ENCODE assay signal across 25 cellular contexts in genomic region chr7:152505606-152506005, GRCh38.
DNase-seq lines count a peak whose midpoint lies in the region; ATAC-seq, FAIRE-seq and TF ChIP-seq lines count a peak whose summit lies in the region.
"Had no signal": no experiment of that assay in that cellular context is flagged by ENCODE, and none has a peak within 500 bp of the region (broad histone marks: within the 10 kb centered on the region; RNA-seq: fewer than 3 reads in every experiment).

No MANE protein-coding gene starts in this region.

- H3K14ac ChIP-seq in trophoblast cell (ENCODE audit: low read length) = no peak overlapping the region

- H3K9ac ChIP-seq in kidney (ENCODE audit: low read length in 2 of 2) = no peak overlapping the region
- H3K9ac ChIP-seq in trophoblast cell (ENCODE audit: low read length) = no peak overlapping the region
- H3K9ac ChIP-seq: BLaER1 treated with 17β-estradiol and CSF1 and Interleukin-3, amounts not matched to agents 10 nM and 100 nM; GM23248 had no signal

- H3K9me3 ChIP-seq in kidney (ENCODE audit: control insufficient read depth in 1 of 2, low read length in 2 of 2) = no peaks in the 10 kb centered on the region
- no peaks in the 10 kb centered on the region for H3K9me3 ChIP-seq in trophoblast cell (ENCODE audit: insufficient read depth, low read depth, low read length)
- H3K9me3 ChIP-seq: A549; BE2C; BLaER1 treated with 17β-estradiol and CSF1 and Interleukin-3, amounts not matched to agents 10 nM and 100 nM had no signal

- H3K4me3 ChIP-seq in kidney (ENCODE audit: low read length in 2 of 2) = no peak overlapping the region
- H3K4me3 ChIP-seq in trophoblast cell (ENCODE audit: low read depth, low read length) = no peak overlapping the region
- H3K4me3 ChIP-seq: A549; BLaER1 treated with 17β-estradiol and CSF1 and Interleukin-3, amounts not matched to agents 10 nM and 100 nM; GM23248 had no signal

- no peak overlapping the region for H2BK5ac ChIP-seq in trophoblast cell (ENCODE audit: low read depth, low read length, poor library complexity)

- no peak overlapping the region for H4K8ac ChIP-seq in trophoblast cell (ENCODE audit: low read depth, low read length)

- peak overlapping the region; percentile 37 for H2BK120ac ChIP-seq in trophoblast cell (ENCODE audit: insufficient read depth, low read length, poor library complexity)

- H4K91ac ChIP-seq in trophoblast cell (ENCODE audit: low read depth, low read length) = peak overlapping the region; percentile 5

- H3K27ac ChIP-seq in C4-2B (peak overlapping the region; percentile 42), VCaP (peak overlapping the region; percentile 75; the same call in 1 of the 2 replicates), kidney (ENCODE audit: low read depth in 2 of 2, low read length in 2 of 2) (no peak overlapping the region), trophoblast cell (ENCODE audit: low read depth, low read length) (no peak overlapping the region)
- H3K27ac ChIP-seq: A549; BLaER1 treated with 17β-estradiol and CSF1 and Interleukin-3, amounts not matched to agents 10 nM and 100 nM; GM23248 had no signal

- no peak overlapping the region for H3K4ac ChIP-seq in trophoblast cell (ENCODE audit: low read depth, low read length)

- no peaks in the 10 kb centered on the region for H3K79me2 ChIP-seq in trophoblast cell (ENCODE audit: control insufficient read depth, insufficient read depth, low read length, poor library complexity)

- peak; percentile 18 for DNase-seq in kidney
- no peak for DNase-seq in trophoblast cell
- no peak for DNase-seq in activated CD4-positive, CD25-positive, alpha-beta regulatory T cell (lab: John Stamatoyannopoulos, UW)
- DNase-seq in activated CD4-positive, alpha-beta T cell treated with anti-CD3 and anti-CD28 coated beads, Interleukin-2, amount 50 U/mL, for 48 hours = no peak
- DNase-seq: 8988T; ACHN; AML-193; BE2C; Calu3; CD4-positive, alpha-beta memory T cell; COR-L47; DMS53; DND-41; GM23248; H7; HCEC 1CT had no signal

- intact Hi-C loops in kidney (cut with DNase I) = no loop called here

- no peak overlapping the region for H3K18ac ChIP-seq in trophoblast cell (ENCODE audit: low read length)

- no peak overlapping the region for H3K4me2 ChIP-seq in trophoblast cell (ENCODE audit: low read length)
- H3K4me2 ChIP-seq: A549; BLaER1 treated with 17β-estradiol and CSF1 and Interleukin-3, amounts not matched to agents 10 nM and 100 nM had no signal

- no peak overlapping the region for H2BK12ac ChIP-seq in trophoblast cell (ENCODE audit: low read length)

- TF ChIP-seq CTCF in C4-2B (conservative IDR thresholded peaks at IDR 0.05) = no peak
- TF ChIP-seq CTCF in VCaP (conservative IDR thresholded peaks at IDR 0.05) = no peak
- TF ChIP-seq CTCF in kidney (IDR thresholded peaks at IDR 0.05; ENCODE audit: borderline replicate concordance, extremely low read depth, insufficient read depth) = no peak

- no peak overlapping the region for H3K23ac ChIP-seq in trophoblast cell (ENCODE audit: low read length)

- no peak for ATAC-seq in GM18868 (IDR thresholded peaks at IDR 0.05; ENCODE audit: unreplicated experiment)
- ATAC-seq: A549 had no signal

- no peak for FAIRE-seq in kidney (lab: Jason Lieb, UNC)
- FAIRE-seq: A549, G401.6, GM12892, GM19239, H1 had no signal

- no peaks in the 10 kb centered on the region for H3K27me3 ChIP-seq in trophoblast cell (ENCODE audit: insufficient read depth, low read length)
- H3K27me3 ChIP-seq: BE2C; BLaER1 treated with 17β-estradiol and CSF1 and Interleukin-3, amounts not matched to agents 10 nM and 100 nM had no signal

- no peak overlapping the region for H4K12ac ChIP-seq in trophoblast cell (ENCODE audit: low read depth, low read length)

- no CpG with 5 or more reads among the region's 2 CpGs for WGBS in trophoblast cell (ENCODE audit: extremely low coverage, insufficient coverage, insufficient read length)

- H2AK5ac ChIP-seq in trophoblast cell (ENCODE audit: low read length) = no peak overlapping the region

- H3K36me3 ChIP-seq in kidney (ENCODE audit: control insufficient read depth in 1 of 2, insufficient read depth in 2 of 2, low read length in 2 of 2) (no peaks in the 10 kb centered on the region), trophoblast cell (ENCODE audit: control insufficient read depth in 1 of 2, insufficient read depth in 2 of 2, low read length in 2 of 2) (no peaks in the 10 kb centered on the region)
- H3K36me3 ChIP-seq: BE2C; BLaER1 treated with 17β-estradiol and CSF1 and Interleukin-3, amounts not matched to agents 10 nM and 100 nM had no signal

- H3K79me1 ChIP-seq in trophoblast cell (ENCODE audit: low read length) = peaks cover 11% of the 10 kb centered on the region

- H3K4me1 ChIP-seq in kidney (ENCODE audit: control insufficient read depth in 1 of 2, insufficient read depth in 1 of 2, low read depth in 1 of 2, low read length in 2 of 2) (no peaks in the 10 kb centered on the region), trophoblast cell (ENCODE audit: control insufficient read depth in 1 of 2, insufficient read depth in 2 of 2, low read length in 2 of 2) (peaks cover 7 to 17% of the 10 kb centered on the region in 2 experiments)
- H3K4me1 ChIP-seq: A549; BE2C; BLaER1 treated with 17β-estradiol and CSF1 and Interleukin-3, amounts not matched to agents 10 nM and 100 nM had no signal

- no peak overlapping the region for H2AFZ ChIP-seq in trophoblast cell (ENCODE audit: insufficient read depth, low read length, poor library complexity)
- H2AFZ ChIP-seq: GM23248 had no signal

Comparison
In these comparisons a context has a peak if more than half of its experiments do, and no peak if none do; other contexts are left out.
1. H3K27ac ChIP-seq: peak in C4-2B (single experiment) and VCaP (single experiment); none in kidney (0 of 2) and trophoblast cell (single experiment).